In the genomic region with DNA sequence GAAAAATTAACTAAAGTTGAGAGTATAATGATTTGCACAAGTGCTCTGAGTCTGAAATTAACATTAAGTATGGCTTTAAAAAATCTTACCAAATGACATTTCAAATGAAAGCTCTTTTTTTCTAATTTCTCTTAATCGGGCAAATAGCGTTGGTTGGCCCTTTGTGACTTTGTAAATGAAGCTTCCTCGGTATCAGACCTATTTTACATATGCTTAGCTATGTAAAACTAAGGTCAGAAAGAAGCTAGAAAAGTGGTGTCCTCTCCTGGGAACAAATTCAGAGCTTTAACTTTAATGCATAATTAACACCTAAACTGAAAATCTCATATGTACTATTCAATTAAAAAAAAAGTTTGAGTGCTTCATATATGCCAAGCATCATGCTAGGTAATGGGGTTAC, we compare ENCODE assay signal across 1 cellular context.
TF ChIP-seq lines count a peak whose summit lies in the region.

No MANE protein-coding gene starts in this region.

TF ChIP-seq in GM23338, 12 proteins besides CTCF, POLR2A, EP300 and RAD21 (continued from another document):
- no peak for TF ChIP-seq REST (IDR thresholded peaks at IDR 0.05; ENCODE audit: unreplicated experiment)
TF ChIP-seq in GM23338: peak in this region for 0.
